Comparison of ENCODE assay signal across 22 cellular contexts in the genomic region with DNA sequence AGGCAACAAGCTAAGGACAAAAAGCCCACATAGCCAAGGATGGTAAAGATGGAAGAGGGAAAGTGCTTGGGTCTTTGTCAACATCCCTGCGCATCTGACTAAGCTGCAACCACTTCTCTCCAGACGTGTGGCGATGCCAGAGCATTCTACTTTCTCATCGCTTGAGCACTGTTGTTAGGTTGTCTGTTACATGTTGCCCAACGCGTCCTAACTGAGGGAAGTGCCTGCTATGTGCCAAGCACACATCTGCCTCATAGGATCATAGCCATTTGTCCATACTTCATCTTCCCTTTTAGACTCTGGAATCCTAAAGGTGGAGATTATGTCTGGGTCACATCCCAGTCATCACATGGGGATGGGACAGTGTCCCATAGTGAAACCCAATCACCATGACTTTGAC.
A peak's percentile ranks its signal among the peaks of the same experiment; 100 is the strongest.
DNase-seq lines count a peak whose midpoint lies in the region; ATAC-seq, FAIRE-seq and TF ChIP-seq lines count a peak whose summit lies in the region.
"Had no signal": no experiment of that assay in that cellular context is flagged by ENCODE, and none has a peak within 500 bp of the region (broad histone marks: within the 10 kb centered on the region; RNA-seq: fewer than 3 reads in every experiment).

No MANE protein-coding gene starts in this region.

- no peak overlapping the region for H4K8ac ChIP-seq in H1 (ENCODE audit: extremely low read depth, insufficient read depth, low read length)

- H3K79me1 ChIP-seq in H1 (ENCODE audit: low read depth, low read length): no peaks in the 10 kb centered on the region

- H3K4ac ChIP-seq in H1 (replicated peaks; ENCODE audit: insufficient read length, low read depth, low read length): no peak overlapping the region

- H3K36me3 ChIP-seq in SK-N-MC (ENCODE audit: insufficient read depth, low read length) (no peaks in the 10 kb centered on the region), H1 (ENCODE audit: control insufficient read depth in 2 of 4, insufficient read depth in 4 of 4, low read length in 3 of 4) (no peaks in the 10 kb centered on the region; a peak in 1 of 8 replicates)
- H3K36me3 ChIP-seq: BLaER1 treated with 17β-estradiol and CSF1 and Interleukin-3, amounts not matched to agents 10 nM and 100 nM had no signal

- H2AFZ ChIP-seq in H1 (ENCODE audit: low read length): no peak overlapping the region

- WGBS in H1 (ENCODE audit: extremely low coverage in 1 of 2, insufficient coverage in 1 of 2, insufficient read length in 1 of 2, insufficient replicate concordance in 2 of 2, low coverage in 1 of 2, low lambda C conversion rate in 2 of 2, missing lambda C conversion rate in 1 of 2), 2 experiments: 95% methylated on average over 6 of the region's 6 CpGs; no CpG with 5 or more reads in 1 of the 2 experiments

- H3K27me3 ChIP-seq in H1 (replicated peaks in 1 of 4; ENCODE audit: control insufficient read depth in 3 of 4, extremely low read depth in 1 of 4, insufficient read depth in 3 of 4, low read length in 3 of 4): no peaks in the 10 kb centered on the region; a peak in 1 of 7 replicates
- H3K27me3 ChIP-seq: BLaER1 treated with 17β-estradiol and CSF1 and Interleukin-3, amounts not matched to agents 10 nM and 100 nM had no signal

- DNase-seq in stimulated activated naive CD8-positive, alpha-beta T cell treated with anti-CD3 and anti-CD28 coated beads, Interleukin-15, amount 100 ng/mL, for 72 hours: no peak
- no peak for DNase-seq in stimulated activated naive CD8-positive, alpha-beta T cell treated with anti-CD3 and anti-CD28 coated beads, Interleukin-15, Interleukin-2, amounts not matched to agents 100 U/mL and 50 U/mL, for 24 hours
- DNase-seq in SK-N-MC (ENCODE audit: low read depth, low spot score) (peak; percentile 73), H1 (ENCODE audit: low read depth in 1 of 2, low spot score in 2 of 2) (no peak), foreskin melanocyte (no peak), NCI-H1105 treated with DMSO at 0.1 percent for 48 hours (lab: John Stamatoyannopoulos, UW) (no peak)
- DNase-seq: 8988T; CD4-positive, alpha-beta T cell; CD8-positive, alpha-beta memory T cell; DMS 273 treated with DMSO at 0.1 percent for 48 hours; DMS79; EL; GDM1; GOT3; HCEC 1CT had no signal

- no peak overlapping the region for H3K14ac ChIP-seq in H1 (ENCODE audit: insufficient read length)

- H3K9me3 Mint-ChIP-seq in stimulated activated naive CD8-positive, alpha-beta T cell treated with anti-CD3 and anti-CD28 coated beads, Interleukin-15, amount 100 ng/mL, for 72 hours: peaks cover 6 to 9% of the 10 kb centered on the region in 2 donors
- H3K9me3 Mint-ChIP-seq: CD4-positive, alpha-beta T cell; CD8-positive, alpha-beta memory T cell had no signal

- ATAC-seq in stimulated activated naive CD8-positive, alpha-beta T cell treated with anti-CD3 and anti-CD28 coated beads, Interleukin-15, amount 100 ng/mL, for 72 hours: no peak
- no peak for ATAC-seq in stimulated activated naive CD8-positive, alpha-beta T cell treated with anti-CD3 and anti-CD28 coated beads, Interleukin-15, Interleukin-2, amounts not matched to agents 100 U/mL and 50 U/mL, for 24 hours
- no peak for ATAC-seq in HG02571 (IDR thresholded peaks at IDR 0.05; ENCODE audit: unreplicated experiment)
- ATAC-seq: A549, GM12878 had no signal

- H2BK20ac ChIP-seq in H1 (ENCODE audit: low read length): no peak overlapping the region; the same call in 1 of the 2 replicates

- CTCF ChIA-PET in H1 (lab: Charles Lee; ENCODE audit: partially characterized antibody): interaction anchor here (1.0 to 7.5 kb wide), 3 partner anchors 24 to 449 kb away, joined by 3 to 38 read pairs (median 3); no protein-coding TSS in a partner anchor

- no peak overlapping the region for H3K23ac ChIP-seq in H1 (ENCODE audit: insufficient read length)

- no peak overlapping the region for H2AK5ac ChIP-seq in H1 (ENCODE audit: low read depth, low read length)

- H2BK120ac ChIP-seq in H1 (replicated peaks; ENCODE audit: low read depth, low read length): no peak overlapping the region

- H3K9me3 ChIP-seq in SK-N-MC (ENCODE audit: low read depth, low read length) (no peaks in the 10 kb centered on the region), H1 (ENCODE audit: insufficient read depth in 2 of 2, low read depth in 1 of 2, low read length in 1 of 2) (no peaks in the 10 kb centered on the region)
- H3K9me3 ChIP-seq: A549 had no signal

- H3K27ac Mint-ChIP-seq in stimulated activated naive CD8-positive, alpha-beta T cell treated with anti-CD3 and anti-CD28 coated beads, Interleukin-15, amount 100 ng/mL, for 72 hours: peak overlapping the region; percentile 84 to 91
- H3K27ac Mint-ChIP-seq: B cell; CD14-positive monocyte; CD4-positive, alpha-beta T cell; CD8-positive, alpha-beta memory T cell had no signal

- no peaks in the 10 kb centered on the region for H3K4me1 Mint-ChIP-seq in stimulated activated naive CD8-positive, alpha-beta T cell treated with anti-CD3 and anti-CD28 coated beads, Interleukin-15, amount 100 ng/mL, for 72 hours
- H3K4me1 Mint-ChIP-seq: B cell; CD14-positive monocyte; CD8-positive, alpha-beta memory T cell had no signal

- peak overlapping the region; percentile 83 for H3K27ac ChIP-seq in SK-N-MC
- no peak overlapping the region for H3K27ac ChIP-seq in H1 (ENCODE audit: low read depth, low read length)
- H3K27ac ChIP-seq: A549; BLaER1 treated with 17β-estradiol and CSF1 and Interleukin-3, amounts not matched to agents 10 nM and 100 nM had no signal

- H2BK15ac ChIP-seq in H1 (ENCODE audit: low read length): no peak overlapping the region

- no peaks in the 10 kb centered on the region for H4K20me1 ChIP-seq in H1 (replicated peaks in 1 of 2; ENCODE audit: control insufficient read depth in 1 of 2, insufficient read depth in 2 of 2, low read length in 2 of 2)

- no peak for TF ChIP-seq CTCF in H1 (IDR thresholded peaks at IDR 0.05; ENCODE audit: control extremely low read depth in 1 of 3, insufficient read depth in 1 of 3, low read depth in 1 of 3, low read length in 3 of 3)

- H3K27me3 Mint-ChIP-seq in stimulated activated naive CD8-positive, alpha-beta T cell treated with anti-CD3 and anti-CD28 coated beads, Interleukin-15, amount 100 ng/mL, for 72 hours: peaks cover 26% of the 10 kb centered on the region

- H3K18ac ChIP-seq in H1 (ENCODE audit: extremely low read depth, low read length): 0 out of 2 replicates have a peak overlapping the region, but pooled peaks have one; percentile 9

- POLR2A ChIA-PET in H1 (lab: Charles Lee; ENCODE audit: partially characterized antibody): no interaction called here

- TF ChIP-seq EP300 in H1 (IDR thresholded peaks at IDR 0.05; ENCODE audit: borderline replicate concordance in 1 of 2, low read depth in 2 of 2, low read length in 2 of 2): no peak

- H2BK5ac ChIP-seq in H1 (ENCODE audit: low read depth, low read length): no peak overlapping the region

- no peak for TF ChIP-seq POLR2A in H1 (IDR thresholded peaks at IDR 0.05; ENCODE audit: control extremely low read depth in 1 of 2, low read depth in 2 of 2, low read length in 2 of 2)

- FAIRE-seq in H1 (lab: Jason Lieb, UNC): no peak
- FAIRE-seq: A549, D721Med, GM12878 had no signal

- H3K4me3 ChIP-seq in SK-N-MC (no peak overlapping the region), H1 (ENCODE audit: extremely low read depth in 1 of 4, insufficient read depth in 2 of 4, low read depth in 3 of 4, low read length in 4 of 4) (no peak overlapping the region)
- H3K4me3 ChIP-seq: A549; BLaER1 treated with 17β-estradiol and CSF1 and Interleukin-3, amounts not matched to agents 10 nM and 100 nM; GM12878 had no signal

- H3K79me2 ChIP-seq in H1 (ENCODE audit: control insufficient read depth in 1 of 2, insufficient read depth in 2 of 2, low read length in 2 of 2): no peaks in the 10 kb centered on the region

- H3K4me1 ChIP-seq in H1 (replicated peaks in 1 of 4; ENCODE audit: control insufficient read depth in 3 of 4, insufficient read depth in 4 of 4, low read length in 3 of 4): peaks cover 0 to 8% (median 4%) of the 10 kb centered on the region in 4 experiments; a peak in 4 of 7 replicates
- H3K4me1 ChIP-seq: A549 had no signal

- no peak overlapping the region for H3K56ac ChIP-seq in H1 (replicated peaks; ENCODE audit: insufficient read length, low read depth, low read length)

- H3K9ac ChIP-seq in SK-N-MC (ENCODE audit: insufficient read length): no peak overlapping the region
- no peak overlapping the region for H3K9ac ChIP-seq in H1 (replicated peaks in 1 of 4; ENCODE audit: extremely low read depth in 1 of 4, low read depth in 3 of 4, low read length in 3 of 4)
- H3K9ac ChIP-seq: BLaER1 treated with 17β-estradiol and CSF1 and Interleukin-3, amounts not matched to agents 10 nM and 100 nM had no signal

- no peak for TF ChIP-seq RAD21 in H1 (IDR thresholded peaks at IDR 0.05 in 1 of 2, conservative IDR thresholded peaks at IDR 0.05 in 1 of 2; ENCODE audit: low read depth in 2 of 2, low read length in 2 of 2)

- H2BK12ac ChIP-seq in H1 (ENCODE audit: low read depth, low read length): 0 out of 2 replicates have a peak overlapping the region, but pooled peaks have one; percentile 0

- no peak overlapping the region for H3K4me3 Mint-ChIP-seq in stimulated activated naive CD8-positive, alpha-beta T cell treated with anti-CD3 and anti-CD28 coated beads, Interleukin-15, amount 100 ng/mL, for 72 hours
- H3K4me3 Mint-ChIP-seq: B cell; CD14-positive monocyte; CD4-positive, alpha-beta T cell; CD8-positive, alpha-beta memory T cell had no signal

- no peak overlapping the region for H4K5ac ChIP-seq in H1 (ENCODE audit: insufficient read length, low read depth, low read length)

- no peaks in the 10 kb centered on the region; the same call in 1 of the 2 replicates for H3K23me2 ChIP-seq in H1 (ENCODE audit: low read depth, low read length)

- H3K4me2 ChIP-seq in H1 (ENCODE audit: insufficient read depth in 1 of 2, low read depth in 2 of 2, low read length in 2 of 2): no peak overlapping the region
- H3K4me2 ChIP-seq: A549 had no signal

- no peak overlapping the region for H4K91ac ChIP-seq in H1 (replicated peaks; ENCODE audit: insufficient read length, low read length)

TF ChIP-seq in H1, 55 proteins besides CTCF, POLR2A, EP300 and RAD21 (continues in another document):
- TF ChIP-seq ZNF274 (IDR thresholded peaks at IDR 0.05; ENCODE audit: borderline replicate concordance, extremely low read depth, low read length) (no peak), TEAD4 (IDR thresholded peaks at IDR 0.05; ENCODE audit: low read depth, low read length) (no peak), POU5F1 (IDR thresholded peaks at IDR 0.05; ENCODE audit: low read depth, low read length) (no peak), POLR2AphosphoS5 (IDR thresholded peaks at IDR 0.05; ENCODE audit: low read depth, low read length) (no peak), ATF3 (IDR thresholded peaks at IDR 0.05; ENCODE audit: insufficient read depth, low read depth, low read length) (no peak), RXRA (IDR thresholded peaks at IDR 0.05; ENCODE audit: insufficient read depth, low read depth, low read length) (no peak), HDAC6 (IDR thresholded peaks at IDR 0.05; ENCODE audit: low read depth, low read length) (no peak), JUN (IDR thresholded peaks at IDR 0.05; ENCODE audit: low read depth, low read length) (no peak)
